ENCODE assay signal across 8 cellular contexts in the genomic region with DNA sequence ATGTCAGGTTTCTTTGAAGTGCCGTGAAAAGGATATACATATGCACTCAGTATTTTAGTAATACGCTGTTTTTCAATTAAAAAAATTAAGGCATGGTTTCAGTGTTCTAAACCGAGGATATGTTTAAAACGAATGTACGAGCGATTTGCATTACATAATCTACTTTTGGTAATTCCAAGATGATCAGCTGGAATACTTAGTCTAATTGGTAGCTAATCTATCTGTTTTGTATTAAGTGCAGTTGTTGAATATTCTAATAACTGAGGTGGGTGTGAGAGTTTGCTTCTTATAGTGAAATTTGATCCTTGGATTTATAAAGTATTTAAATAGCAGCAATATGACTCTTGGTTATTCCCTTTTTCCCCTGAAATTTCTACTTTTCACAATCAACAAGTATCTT. TPM values are rescaled to one million over a fixed set of nuclear protein-coding genes. Genes with fewer than 3 reads are reported as not detected.
DNase-seq lines count a peak whose midpoint lies in the region; ATAC-seq and TF ChIP-seq lines count a peak whose summit lies in the region.

No MANE protein-coding gene starts in this region.

- DNase-seq in GM06990 (ENCODE audit: extremely low read depth, insufficient read length) (no peak), Peyer's patch (no peak), fibroblast of lung (ENCODE audit: low read depth in 2 of 2) (no peak), trophoblast cell (no peak), kidney tubule cell (ENCODE audit: low spot score) (no peak), COR-L47 (lab: John Stamatoyannopoulos, UW) (no peak), amniotic stem cell (lab: John Stamatoyannopoulos, UW) (no peak)

- no peak overlapping the region for H4K91ac ChIP-seq in trophoblast cell (ENCODE audit: low read depth, low read length)

- no peak for ATAC-seq in HG02973 (IDR thresholded peaks at IDR 0.05; ENCODE audit: unreplicated experiment)

- no peak overlapping the region for H2AK5ac ChIP-seq in trophoblast cell (ENCODE audit: low read length)

- no peak overlapping the region for H3K23ac ChIP-seq in trophoblast cell (ENCODE audit: low read length)

- H3K9me3 ChIP-seq in Peyer's patch = no peaks in the 10 kb centered on the region
- no peaks in the 10 kb centered on the region for H3K9me3 ChIP-seq in fibroblast of lung (ENCODE audit: control insufficient read depth, insufficient read depth, low read depth, low read length)
- H3K9me3 ChIP-seq in trophoblast cell (ENCODE audit: insufficient read depth, low read depth, low read length) = no peaks in the 10 kb centered on the region

- H2AFZ ChIP-seq in fibroblast of lung (ENCODE audit: low read length) = no peak overlapping the region
- H2AFZ ChIP-seq in trophoblast cell (ENCODE audit: insufficient read depth, low read length, poor library complexity) = no peak overlapping the region

- H3K27ac ChIP-seq in Peyer's patch (no peak overlapping the region), fibroblast of lung (ENCODE audit: insufficient read depth, low read length) (no peak overlapping the region), trophoblast cell (ENCODE audit: low read depth, low read length) (no peak overlapping the region)

- peaks cover 4% of the 10 kb centered on the region for H4K20me1 ChIP-seq in fibroblast of lung (ENCODE audit: control insufficient read depth, extremely low read depth, insufficient read depth, low read length)

- H3K4me3 ChIP-seq in GM06990 (replicated peaks; ENCODE audit: low read depth, low read length) (peak overlapping the region; percentile 92), Peyer's patch (peak overlapping the region; percentile 71 to 89 (median 87)), fibroblast of lung (replicated peaks in 1 of 4; ENCODE audit: control extremely low read depth in 1 of 4, insufficient read depth in 1 of 4, low read depth in 3 of 4, low read length in 4 of 4) (peak overlapping the region; percentile 80 to 97 (median 90)), trophoblast cell (ENCODE audit: low read depth, low read length) (no peak overlapping the region)

- TF ChIP-seq CTCF in GM06990 (IDR thresholded peaks at IDR 0.05; ENCODE audit: insufficient read depth, low read length, poor library complexity, severe bottlenecking) (no peak), Peyer's patch (IDR thresholded peaks at IDR 0.05) (no peak), fibroblast of lung (conservative IDR thresholded peaks at IDR 0.05 in 1 of 2, IDR thresholded peaks at IDR 0.05 in 1 of 2; ENCODE audit: low read depth in 1 of 2, low read length in 2 of 2) (no peak)

- H3K79me2 ChIP-seq in fibroblast of lung (ENCODE audit: control insufficient read depth, insufficient read depth, low read length) (peaks cover 34% of the 10 kb centered on the region), trophoblast cell (ENCODE audit: control insufficient read depth, insufficient read depth, low read length, poor library complexity) (peaks cover 19% of the 10 kb centered on the region)

- peaks cover 11% of the 10 kb centered on the region for H3K79me1 ChIP-seq in trophoblast cell (ENCODE audit: low read length)

- TF ChIP-seq POLR2A in Peyer's patch (IDR thresholded peaks at IDR 0.05) = no peak

- H2BK12ac ChIP-seq in trophoblast cell (ENCODE audit: low read length) = no peak overlapping the region

- peaks cover 0 to 13% (median 3%) of the 10 kb centered on the region in 4 donors for H3K4me1 ChIP-seq in Peyer's patch
- no peaks in the 10 kb centered on the region for H3K4me1 ChIP-seq in fibroblast of lung (ENCODE audit: control insufficient read depth, extremely low read depth, insufficient read depth, low read length)
- peaks cover 3 to 4% of the 10 kb centered on the region in 2 experiments for H3K4me1 ChIP-seq in trophoblast cell (ENCODE audit: control insufficient read depth in 1 of 2, insufficient read depth in 2 of 2, low read length in 2 of 2)

- H3K27me3 ChIP-seq in GM06990 (replicated peaks; ENCODE audit: control insufficient read depth, insufficient read depth, low read length) (no peaks in the 10 kb centered on the region), Peyer's patch (no peaks in the 10 kb centered on the region), fibroblast of lung (ENCODE audit: control insufficient read depth, insufficient read depth, low read length) (no peaks in the 10 kb centered on the region), trophoblast cell (ENCODE audit: insufficient read depth, low read length) (no peaks in the 10 kb centered on the region)

- H3K36me3 ChIP-seq in GM06990 (ENCODE audit: control insufficient read depth, insufficient read depth, low read length) (no peaks in the 10 kb centered on the region), Peyer's patch (no peaks in the 10 kb centered on the region), fibroblast of lung (ENCODE audit: control insufficient read depth, insufficient read depth, low read length) (no peaks in the 10 kb centered on the region), trophoblast cell (ENCODE audit: control insufficient read depth in 1 of 2, insufficient read depth in 2 of 2, low read length in 2 of 2) (no peaks in the 10 kb centered on the region)

- H2BK120ac ChIP-seq in trophoblast cell (ENCODE audit: insufficient read depth, low read length, poor library complexity) = no peak overlapping the region

- no CpG with 5 or more reads among the region's 6 CpGs for WGBS in trophoblast cell (ENCODE audit: extremely low coverage, insufficient coverage, insufficient read length)

- H3K18ac ChIP-seq in trophoblast cell (ENCODE audit: low read length) = no peak overlapping the region

- H4K8ac ChIP-seq in trophoblast cell (ENCODE audit: low read depth, low read length) = no peak overlapping the region

- no peak overlapping the region for H3K14ac ChIP-seq in trophoblast cell (ENCODE audit: low read length)

- H3K9ac ChIP-seq in fibroblast of lung (ENCODE audit: insufficient read depth, low read length) (peak overlapping the region; percentile 76), trophoblast cell (ENCODE audit: low read length) (no peak overlapping the region)

- peak overlapping the region; percentile 89 for H3K4me2 ChIP-seq in fibroblast of lung (ENCODE audit: extremely low read depth, insufficient read depth, low read length)
- peak overlapping the region; percentile 92 for H3K4me2 ChIP-seq in trophoblast cell (ENCODE audit: low read length)

- H2BK5ac ChIP-seq in trophoblast cell (ENCODE audit: low read depth, low read length, poor library complexity) = no peak overlapping the region

- H4K12ac ChIP-seq in trophoblast cell (ENCODE audit: low read depth, low read length) = no peak overlapping the region

- no peak overlapping the region for H3K4ac ChIP-seq in trophoblast cell (ENCODE audit: low read depth, low read length)

RNA-seq across cellular contexts. Expression of gene RNF2, which starts 1.3 kb away (rescaled TPM):
- total RNA-seq in Peyer's patch (10 to 100 TPM in 2 of 4 donors, 1 to 10 TPM in 2; 5.1 to 14.0 (median 10.6) TPM), fibroblast of lung (18.2 and 19.7 TPM in 2 replicates)
- 40.6 TPM in 2 replicates for polyA plus RNA-seq in fibroblast of lung
- 15.5 and 18.0 TPM in 2 replicates for polyA plus RNA-seq in fibroblast of lung (2012)
- 0.16 and 4.9 TPM in 2 replicates for polyA minus RNA-seq in fibroblast of lung (ENCODE audit: low replicate concordance)
- polyA plus RNA-seq in trophoblast cell (2013) = 39.0 and 41.8 TPM in 2 replicates
